26 cellular contexts compared by ENCODE assay signal in the genomic region with DNA sequence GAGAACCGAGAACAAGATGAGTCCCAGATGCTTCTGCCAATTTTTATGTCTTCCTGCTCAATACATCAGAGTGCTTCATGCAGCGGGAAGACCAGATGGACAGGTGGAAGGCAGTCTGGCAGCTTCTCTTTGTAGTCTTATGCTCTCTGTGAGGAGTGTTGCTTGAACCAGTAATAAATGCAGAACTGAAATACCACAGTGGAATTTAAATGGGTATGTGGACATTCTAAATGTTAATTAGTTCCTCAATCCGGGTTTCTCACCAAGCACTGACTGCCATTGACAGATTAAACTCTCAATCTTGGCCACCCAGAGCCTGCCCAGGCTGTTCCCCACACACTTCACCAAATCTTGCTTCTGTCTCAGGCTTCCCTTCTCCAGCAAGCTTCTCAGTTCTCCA.
"Had no signal": no experiment of that assay in that cellular context is flagged by ENCODE, and none has a peak within 500 bp of the region (broad histone marks: within the 10 kb centered on the region; RNA-seq: fewer than 3 reads in every experiment).

No MANE protein-coding gene starts in this region.

- ATAC-seq: activated CD8-positive, alpha-beta T cell treated with anti-CD3 and anti-CD28 coated beads for 36 hours; K562; PC-3; Right ventricle myocardium inferior had no signal

- FAIRE-seq: K562, TTC549 had no signal

- H3K4me1 ChIP-seq: ascending aorta, Peyer's patch, SJCRH30 had no signal

- H3K9me3 ChIP-seq: ascending aorta, Peyer's patch, SJCRH30 had no signal

- H3K4me3 ChIP-seq: ascending aorta, K562, Peyer's patch, SJCRH30, SK-N-MC had no signal

- H3K27me3 ChIP-seq: ascending aorta, Peyer's patch, SJCRH30 had no signal

- DNase-seq: activated CD4-positive, alpha-beta T cell treated with anti-CD3 and anti-CD28 coated beads, Interleukin-2, amount 10 ng/mL, durations not matched to agents 24 days and 14 days; activated CD4-positive, alpha-beta T cell treated with anti-CD3 and anti-CD28 coated beads, Interleukin-2, amount 50 U/mL, for 4 hours; activated CD8-positive, alpha-beta T cell treated with anti-CD3 and anti-CD28 coated beads for 36 hours; activated gamma-delta T cell; activated naive CD4-positive, alpha-beta T cell treated with Interleukin-2 at 50 U/mL for 16 hours; activated naive CD8-positive, alpha-beta T cell treated with anti-CD3 and anti-CD28 coated beads, Interleukin-2, amount 10 ng/mL, durations not matched to agents 7 days and 5 days; activated T-cell treated with anti-CD3 and anti-CD28 coated beads, Interleukin-2, amount 50 U/mL, for 1 hour; amygdala; caudate nucleus; cerebellar nuclear complex; NCI-H1092 treated with DMSO at 0.1 percent for 48 hours; NCI-H1417; NCI-H187 treated with DMSO at 0.1 percent for 48 hours; NCI-H2081; NCI-H226; NCI-H446 treated with DMSO at 0.1 percent for 48 hours; PC-3; Peyer's patch; SJCRH30; T1000 had no signal

- H3K27ac ChIP-seq: ascending aorta, Peyer's patch, RWPE1, SJCRH30, SK-N-MC had no signal

- H3K36me3 ChIP-seq: ascending aorta, Peyer's patch, SJCRH30 had no signal
